10 cellular contexts compared by ENCODE assay signal in genomic region chr12:53739285-53740129, GRCh38. TPM values are rescaled to one million over a fixed set of nuclear protein-coding genes. Genes with fewer than 3 reads are reported as not detected.
DNase-seq lines count a peak whose midpoint lies in the region; ATAC-seq lines count a peak whose summit lies in the region.
"Had no signal": no experiment of that assay in that cellular context is flagged by ENCODE, and none has a peak within 500 bp of the region (broad histone marks: within the 10 kb centered on the region; RNA-seq: fewer than 3 reads in every experiment).

No MANE protein-coding gene starts in this region.

- H3K4me3 ChIP-seq in iPS-20b (ENCODE audit: low read length) (peak overlapping the region; percentile 83), subcutaneous abdominal adipose tissue (ENCODE audit: low read depth in 1 of 5, low read length in 5 of 5) (peak overlapping the region in 3 of 5 donors; percentile 28 to 51 (median 30))

- no peaks in the 10 kb centered on the region for H3K36me3 Mint-ChIP-seq in activated naive CD4-positive, alpha-beta T cell treated with anti-CD3 and anti-CD28 coated beads, Interleukin-2, amount 50 U/mL, for 24 hours
- no peaks in the 10 kb centered on the region for H3K36me3 Mint-ChIP-seq in activated naive CD4-positive, alpha-beta T cell treated with anti-CD3 and anti-CD28 coated beads, Interleukin-2, amount 10 ng/mL, durations not matched to agents 7 days and 5 days
- H3K36me3 Mint-ChIP-seq in activated naive CD8-positive, alpha-beta T cell treated with anti-CD3 and anti-CD28 coated beads for 36 hours = no peaks in the 10 kb centered on the region

- H3K9me3 ChIP-seq in iPS-20b (ENCODE audit: insufficient read depth, low read depth, low read length) (no peaks in the 10 kb centered on the region), subcutaneous abdominal adipose tissue (ENCODE audit: control insufficient read depth in 5 of 5, low read length in 5 of 5) (no peaks in the 10 kb centered on the region)
- H3K9me3 ChIP-seq: tibial nerve had no signal

- no peak for DNase-seq in activated naive CD4-positive, alpha-beta T cell treated with anti-CD3 and anti-CD28 coated beads, Interleukin-2, amount 10 ng/mL, durations not matched to agents 7 days and 5 days
- DNase-seq in activated naive CD8-positive, alpha-beta T cell treated with anti-CD3 and anti-CD28 coated beads for 36 hours = no peak
- DNase-seq in NCI-H2029 treated with DMSO at 0.1 percent for 48 hours (lab: John Stamatoyannopoulos, UW) (no peak), AML-193 (lab: John Stamatoyannopoulos, UW) (no peak)
- DNase-seq: MV-4-11 had no signal

- H3K27ac Mint-ChIP-seq in activated naive CD4-positive, alpha-beta T cell treated with anti-CD3 and anti-CD28 coated beads, Interleukin-2, amount 50 U/mL, for 24 hours = no peak overlapping the region
- H3K27ac Mint-ChIP-seq in activated naive CD4-positive, alpha-beta T cell treated with anti-CD3 and anti-CD28 coated beads, Interleukin-2, amount 10 ng/mL, durations not matched to agents 7 days and 5 days = no peak overlapping the region
- H3K27ac Mint-ChIP-seq in activated naive CD8-positive, alpha-beta T cell treated with anti-CD3 and anti-CD28 coated beads for 36 hours = no peak overlapping the region

- H3K27me3 ChIP-seq in iPS-20b (ENCODE audit: insufficient read depth, low read length) (peaks cover 98% of the 10 kb centered on the region), subcutaneous abdominal adipose tissue (ENCODE audit: control insufficient read depth in 5 of 5, insufficient read depth in 4 of 5, low read length in 5 of 5) (peaks cover 37 to 74% (median 71%) of the 10 kb centered on the region in 5 donors)

- no peak for ATAC-seq in HG03565 (IDR thresholded peaks at IDR 0.05; ENCODE audit: unreplicated experiment)

- H3K9ac ChIP-seq in iPS-20b (ENCODE audit: low read depth, low read length) (no peak overlapping the region), subcutaneous abdominal adipose tissue (ENCODE audit: low read length in 5 of 5) (no peak overlapping the region)

- no peaks in the 10 kb centered on the region for H3K9me3 Mint-ChIP-seq in activated naive CD4-positive, alpha-beta T cell treated with anti-CD3 and anti-CD28 coated beads, Interleukin-2, amount 50 U/mL, for 24 hours
- H3K9me3 Mint-ChIP-seq in activated naive CD4-positive, alpha-beta T cell treated with anti-CD3 and anti-CD28 coated beads, Interleukin-2, amount 10 ng/mL, durations not matched to agents 7 days and 5 days = no peaks in the 10 kb centered on the region
- no peaks in the 10 kb centered on the region for H3K9me3 Mint-ChIP-seq in activated naive CD8-positive, alpha-beta T cell treated with anti-CD3 and anti-CD28 coated beads for 36 hours

- H3K27me3 Mint-ChIP-seq in activated naive CD4-positive, alpha-beta T cell treated with anti-CD3 and anti-CD28 coated beads, Interleukin-2, amount 50 U/mL, for 24 hours = peaks cover 26% of the 10 kb centered on the region
- H3K27me3 Mint-ChIP-seq in activated naive CD4-positive, alpha-beta T cell treated with anti-CD3 and anti-CD28 coated beads, Interleukin-2, amount 10 ng/mL, durations not matched to agents 7 days and 5 days = peaks cover 5% of the 10 kb centered on the region
- H3K27me3 Mint-ChIP-seq in activated naive CD8-positive, alpha-beta T cell treated with anti-CD3 and anti-CD28 coated beads for 36 hours = peaks cover 54% of the 10 kb centered on the region

- H3K4me1 Mint-ChIP-seq in activated naive CD4-positive, alpha-beta T cell treated with anti-CD3 and anti-CD28 coated beads, Interleukin-2, amount 50 U/mL, for 24 hours = peaks cover 21% of the 10 kb centered on the region
- peaks cover 16% of the 10 kb centered on the region for H3K4me1 Mint-ChIP-seq in activated naive CD4-positive, alpha-beta T cell treated with anti-CD3 and anti-CD28 coated beads, Interleukin-2, amount 10 ng/mL, durations not matched to agents 7 days and 5 days
- H3K4me1 Mint-ChIP-seq in activated naive CD8-positive, alpha-beta T cell treated with anti-CD3 and anti-CD28 coated beads for 36 hours = peaks cover 11% of the 10 kb centered on the region

- no peak overlapping the region for H3K27ac ChIP-seq in iPS-20b (ENCODE audit: low read length)
- H3K27ac ChIP-seq in subcutaneous abdominal adipose tissue (ENCODE audit: low read depth, low read length) = no peak overlapping the region
- H3K27ac ChIP-seq: tibial nerve had no signal

- H3K4me3 Mint-ChIP-seq in activated naive CD4-positive, alpha-beta T cell treated with anti-CD3 and anti-CD28 coated beads, Interleukin-2, amount 50 U/mL, for 24 hours = peak overlapping the region; percentile 77
- H3K4me3 Mint-ChIP-seq in activated naive CD4-positive, alpha-beta T cell treated with anti-CD3 and anti-CD28 coated beads, Interleukin-2, amount 10 ng/mL, durations not matched to agents 7 days and 5 days = no peak overlapping the region
- peak overlapping the region; percentile 56 for H3K4me3 Mint-ChIP-seq in activated naive CD8-positive, alpha-beta T cell treated with anti-CD3 and anti-CD28 coated beads for 36 hours

- CTCF ChIA-PET in activated naive CD4-positive, alpha-beta T cell treated with anti-CD3 and anti-CD28 coated beads, Interleukin-2, amount 10 ng/mL, durations not matched to agents 7 days and 5 days (lab: Charles Lee) = interaction anchor here (0.7 to 14.7 kb wide), 7 partner anchors 6 to 46 kb away, joined by 3 to 185 read pairs (median 4); no protein-coding TSS in a partner anchor

- H3K4me1 ChIP-seq in iPS-20b (ENCODE audit: insufficient read depth, low read length) (0 out of 2 replicates have a peak, but pooled peaks cover 3% of the 10 kb centered on the region), subcutaneous abdominal adipose tissue (ENCODE audit: control insufficient read depth in 5 of 5, insufficient read depth in 5 of 5, low read length in 5 of 5) (peaks cover 0 to 21% (median 18%) of the 10 kb centered on the region in 5 donors)

- H3K36me3 ChIP-seq in iPS-20b (ENCODE audit: insufficient read depth, low read depth, low read length) (no peaks in the 10 kb centered on the region), subcutaneous abdominal adipose tissue (ENCODE audit: control insufficient read depth in 5 of 5, insufficient read depth in 5 of 5, low read length in 5 of 5) (no peaks in the 10 kb centered on the region)
- H3K36me3 ChIP-seq: tibial nerve had no signal

RNA-seq across cellular contexts. Expression of gene CALCOCO1, which starts 12.3 kb away (rescaled TPM):
- 1 to 10 TPM; 8.8 to 9.6 TPM for total RNA-seq in activated naive CD8-positive, alpha-beta T cell treated with anti-CD3 and anti-CD28 coated beads for 36 hours

RNA-seq across cellular contexts. Expression of gene CISTR, which starts 12.3 kb away (rescaled TPM):
- not detected for total RNA-seq in activated naive CD8-positive, alpha-beta T cell treated with anti-CD3 and anti-CD28 coated beads for 36 hours
- total RNA-seq: tibial nerve had no signal
